In genomic region chr5:132871885-132872284, GRCh38 we compare ENCODE assay signal across 23 cellular contexts. TPM values are rescaled to one million over a fixed set of nuclear protein-coding genes. Genes with fewer than 3 reads are reported as not detected.
DNase-seq lines count a peak whose midpoint lies in the region; ATAC-seq and TF ChIP-seq lines count a peak whose summit lies in the region.
"Had no signal": no experiment of that assay in that cellular context is flagged by ENCODE, and none has a peak within 500 bp of the region (broad histone marks: within the 10 kb centered on the region; RNA-seq: fewer than 3 reads in every experiment).

No MANE protein-coding gene starts in this region.

- POLR2A ChIA-PET in CD4-positive, alpha-beta T cell (lab: Charles Lee), result no interaction called here

- no peak for DNase-seq in CD4-positive, alpha-beta T cell
- no peak for DNase-seq in stimulated activated naive CD8-positive, alpha-beta T cell treated with anti-CD3 and anti-CD28 coated beads, Interleukin-15, amount 100 ng/mL, for 72 hours
- DNase-seq in dedifferentiated amniotic fluid mesenchymal stem cell (ENCODE audit: extremely low spot score) (no peak), NOMO-1 treated with dmso at 0.1 percent for 144 hours (lab: John Stamatoyannopoulos, UW; ENCODE audit: unreplicated experiment) (no peak), NCI-H82 (lab: John Stamatoyannopoulos, UW) (no peak)
- DNase-seq: activated CD4-positive, alpha-beta T cell treated with anti-CD3 and anti-CD28 coated beads for 1 hour; cortex of kidney; DMS153; KBM-7; naive thymus-derived CD4-positive, alpha-beta T cell; NCI-H2171 treated with DMSO at 0.1 percent for 48 hours; NCI-H69; SHP77; T-cell had no signal

- TF ChIP-seq POLR2A in GM19193 (IDR thresholded peaks at IDR 0.05; ENCODE audit: extremely low read depth, insufficient read depth, insufficient read length), result peak; percentile 16

- H3K27me3 ChIP-seq in CD4-positive, alpha-beta T cell (ENCODE audit: control insufficient read depth, insufficient read depth, low read length), result no peaks in the 10 kb centered on the region

- intact Hi-C loops in CD4-positive, alpha-beta T cell (cut with DNase I, micrococcal nuclease), result no loop called here

- no peak for TF ChIP-seq CTCF in CD4-positive, alpha-beta T cell (IDR thresholded peaks at IDR 0.05)
- no peak for TF ChIP-seq CTCF in nephron (IDR thresholded peaks at IDR 0.05; ENCODE audit: unreplicated experiment in 3 of 3)

- CTCF ChIA-PET in CD4-positive, alpha-beta T cell (lab: Charles Lee), result no interaction called here

- ATAC-seq in CD4-positive, alpha-beta T cell (ENCODE audit: poor library complexity), result no peak
- ATAC-seq in esophagus mucosa, result peak; percentile 20
- no peak for ATAC-seq in stimulated activated naive CD8-positive, alpha-beta T cell treated with anti-CD3 and anti-CD28 coated beads, Interleukin-15, amount 100 ng/mL, for 72 hours
- ATAC-seq: naive thymus-derived CD4-positive, alpha-beta T cell; T-cell had no signal

- H3K4me1 Mint-ChIP-seq in CD4-positive, alpha-beta T cell (ENCODE audit: low read depth), result peaks cover 19% of the 10 kb centered on the region
- H3K4me1 Mint-ChIP-seq in nephron, result peaks cover 46% of the 10 kb centered on the region
- peaks cover 28% of the 10 kb centered on the region for H3K4me1 Mint-ChIP-seq in stimulated activated naive CD8-positive, alpha-beta T cell treated with anti-CD3 and anti-CD28 coated beads, Interleukin-15, amount 100 ng/mL, for 72 hours

- no peak overlapping the region for H3K27ac ChIP-seq in CD4-positive, alpha-beta T cell (ENCODE audit: low read depth, low read length)
- H3K27ac ChIP-seq: C4-2B, parathyroid adenoma had no signal

- no peaks in the 10 kb centered on the region for H3K9me3 Mint-ChIP-seq in CD4-positive, alpha-beta T cell
- no peaks in the 10 kb centered on the region for H3K9me3 Mint-ChIP-seq in nephron
- H3K9me3 Mint-ChIP-seq in stimulated activated naive CD8-positive, alpha-beta T cell treated with anti-CD3 and anti-CD28 coated beads, Interleukin-15, amount 100 ng/mL, for 72 hours, result no peaks in the 10 kb centered on the region
- H3K9me3 Mint-ChIP-seq: naive thymus-derived CD4-positive, alpha-beta T cell; T-cell had no signal

- no peak overlapping the region for H3K4me3 Mint-ChIP-seq in CD4-positive, alpha-beta T cell
- H3K4me3 Mint-ChIP-seq in nephron, result no peak overlapping the region
- H3K4me3 Mint-ChIP-seq in stimulated activated naive CD8-positive, alpha-beta T cell treated with anti-CD3 and anti-CD28 coated beads, Interleukin-15, amount 100 ng/mL, for 72 hours, result no peak overlapping the region
- H3K4me3 Mint-ChIP-seq: activated naive CD8-positive, alpha-beta T cell; naive thymus-derived CD4-positive, alpha-beta T cell; T-cell had no signal

- H3K9me3 ChIP-seq in CD4-positive, alpha-beta T cell (ENCODE audit: control insufficient read depth, low read length), result no peaks in the 10 kb centered on the region
- H3K9me3 ChIP-seq: thoracic aorta had no signal

- peaks cover 60% of the 10 kb centered on the region for H3K36me3 Mint-ChIP-seq in CD4-positive, alpha-beta T cell (ENCODE audit: low read depth)
- H3K36me3 Mint-ChIP-seq in nephron (ENCODE audit: low read depth), result peaks cover 55% of the 10 kb centered on the region

- no peaks in the 10 kb centered on the region for H3K27me3 Mint-ChIP-seq in CD4-positive, alpha-beta T cell
- no peaks in the 10 kb centered on the region for H3K27me3 Mint-ChIP-seq in nephron (ENCODE audit: low read depth)
- no peaks in the 10 kb centered on the region for H3K27me3 Mint-ChIP-seq in stimulated activated naive CD8-positive, alpha-beta T cell treated with anti-CD3 and anti-CD28 coated beads, Interleukin-15, amount 100 ng/mL, for 72 hours
- H3K27me3 Mint-ChIP-seq: activated naive CD8-positive, alpha-beta T cell; naive thymus-derived CD4-positive, alpha-beta T cell; T-cell had no signal

- H3K27ac Mint-ChIP-seq in CD4-positive, alpha-beta T cell, result peak overlapping the region; percentile 39
- H3K27ac Mint-ChIP-seq in nephron, result peak overlapping the region in 2 of 3 experiments; percentile 29 to 62
- H3K27ac Mint-ChIP-seq in stimulated activated naive CD8-positive, alpha-beta T cell treated with anti-CD3 and anti-CD28 coated beads, Interleukin-15, amount 100 ng/mL, for 72 hours, result no peak overlapping the region

RNA-seq across cellular contexts. Expression of gene LEAP2, which starts 1.6 kb away (rescaled TPM):
- under 1 TPM; 0.30 to 0.31 TPM for total RNA-seq in CD4-positive, alpha-beta T cell
- 0.68 TPM for total RNA-seq in esophagus mucosa
- total RNA-seq: G401 had no signal

RNA-seq across cellular contexts. Expression of gene UQCRQ, which starts 5.4 kb away (rescaled TPM):
- total RNA-seq in CD4-positive, alpha-beta T cell, result 100 to 1,000 TPM; 119 to 132 TPM
- 509 TPM for total RNA-seq in esophagus mucosa

RNA-seq across cellular contexts. Expression of gene GDF9, which starts 5.6 kb away (rescaled TPM):
- total RNA-seq in CD4-positive, alpha-beta T cell, result 1 to 10 TPM in 1 of 2 experiments, under 1 TPM in 1; 0.91 to 1.6 TPM
- 0.36 TPM for total RNA-seq in esophagus mucosa
- total RNA-seq: mesenteric fat pad, thoracic aorta had no signal

RNA-seq across cellular contexts. Expression of gene SHROOM1, which starts 41.4 kb away (rescaled TPM):
- under 1 TPM in 1 of 2 experiments, not detected in 1; 0.59 TPM for total RNA-seq in CD4-positive, alpha-beta T cell
- total RNA-seq in esophagus mucosa, result 6.9 TPM

RNA-seq across cellular contexts. Expression of gene SOWAHA, which starts 58.8 kb away (rescaled TPM):
- not detected for total RNA-seq in CD4-positive, alpha-beta T cell
- 0.04 TPM for total RNA-seq in esophagus mucosa
- total RNA-seq: mesenteric fat pad, T-cell had no signal

Comparison
In these comparisons a context has a peak if more than half of its experiments do, and no peak if none do; other contexts are left out.
1. H3K27ac Mint-ChIP-seq: peak in CD4-positive, alpha-beta T cell (single experiment) and nephron (2 of 3); none in stimulated activated naive CD8-positive, alpha-beta T cell treated with anti-CD3 and anti-CD28 coated beads, Interleukin-15, amount 100 ng/mL, for 72 hours (0 of 2).